Comparison of ENCODE assay signal across 2 cellular contexts in the genomic region with DNA sequence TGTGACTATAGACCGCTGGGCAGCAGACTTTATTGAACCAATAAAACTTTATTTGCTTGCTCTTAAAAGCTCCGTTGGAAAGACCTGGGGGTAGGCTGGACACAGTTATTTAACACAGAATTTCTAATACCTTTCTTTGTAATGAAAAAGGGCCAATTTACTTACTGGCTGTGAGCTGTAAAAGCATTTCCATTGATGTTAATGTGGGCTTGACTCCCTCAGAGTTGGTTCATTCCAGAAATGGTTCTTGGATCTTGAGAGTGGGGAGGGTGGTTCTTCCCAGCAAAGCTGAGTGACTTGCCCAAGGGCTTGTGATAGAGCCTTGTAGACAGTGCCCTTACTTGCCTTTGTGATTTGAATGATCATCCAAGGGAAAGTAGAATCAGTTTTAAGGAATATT.
A peak's percentile ranks its signal among the peaks of the same experiment; 100 is the strongest.
TF ChIP-seq lines count a peak whose summit lies in the region.

No MANE protein-coding gene starts in this region.

TF ChIP-seq in GM23338, 12 proteins besides CTCF, POLR2A, EP300 and RAD21 (continued from another document):
- TF ChIP-seq, protein P1, sequence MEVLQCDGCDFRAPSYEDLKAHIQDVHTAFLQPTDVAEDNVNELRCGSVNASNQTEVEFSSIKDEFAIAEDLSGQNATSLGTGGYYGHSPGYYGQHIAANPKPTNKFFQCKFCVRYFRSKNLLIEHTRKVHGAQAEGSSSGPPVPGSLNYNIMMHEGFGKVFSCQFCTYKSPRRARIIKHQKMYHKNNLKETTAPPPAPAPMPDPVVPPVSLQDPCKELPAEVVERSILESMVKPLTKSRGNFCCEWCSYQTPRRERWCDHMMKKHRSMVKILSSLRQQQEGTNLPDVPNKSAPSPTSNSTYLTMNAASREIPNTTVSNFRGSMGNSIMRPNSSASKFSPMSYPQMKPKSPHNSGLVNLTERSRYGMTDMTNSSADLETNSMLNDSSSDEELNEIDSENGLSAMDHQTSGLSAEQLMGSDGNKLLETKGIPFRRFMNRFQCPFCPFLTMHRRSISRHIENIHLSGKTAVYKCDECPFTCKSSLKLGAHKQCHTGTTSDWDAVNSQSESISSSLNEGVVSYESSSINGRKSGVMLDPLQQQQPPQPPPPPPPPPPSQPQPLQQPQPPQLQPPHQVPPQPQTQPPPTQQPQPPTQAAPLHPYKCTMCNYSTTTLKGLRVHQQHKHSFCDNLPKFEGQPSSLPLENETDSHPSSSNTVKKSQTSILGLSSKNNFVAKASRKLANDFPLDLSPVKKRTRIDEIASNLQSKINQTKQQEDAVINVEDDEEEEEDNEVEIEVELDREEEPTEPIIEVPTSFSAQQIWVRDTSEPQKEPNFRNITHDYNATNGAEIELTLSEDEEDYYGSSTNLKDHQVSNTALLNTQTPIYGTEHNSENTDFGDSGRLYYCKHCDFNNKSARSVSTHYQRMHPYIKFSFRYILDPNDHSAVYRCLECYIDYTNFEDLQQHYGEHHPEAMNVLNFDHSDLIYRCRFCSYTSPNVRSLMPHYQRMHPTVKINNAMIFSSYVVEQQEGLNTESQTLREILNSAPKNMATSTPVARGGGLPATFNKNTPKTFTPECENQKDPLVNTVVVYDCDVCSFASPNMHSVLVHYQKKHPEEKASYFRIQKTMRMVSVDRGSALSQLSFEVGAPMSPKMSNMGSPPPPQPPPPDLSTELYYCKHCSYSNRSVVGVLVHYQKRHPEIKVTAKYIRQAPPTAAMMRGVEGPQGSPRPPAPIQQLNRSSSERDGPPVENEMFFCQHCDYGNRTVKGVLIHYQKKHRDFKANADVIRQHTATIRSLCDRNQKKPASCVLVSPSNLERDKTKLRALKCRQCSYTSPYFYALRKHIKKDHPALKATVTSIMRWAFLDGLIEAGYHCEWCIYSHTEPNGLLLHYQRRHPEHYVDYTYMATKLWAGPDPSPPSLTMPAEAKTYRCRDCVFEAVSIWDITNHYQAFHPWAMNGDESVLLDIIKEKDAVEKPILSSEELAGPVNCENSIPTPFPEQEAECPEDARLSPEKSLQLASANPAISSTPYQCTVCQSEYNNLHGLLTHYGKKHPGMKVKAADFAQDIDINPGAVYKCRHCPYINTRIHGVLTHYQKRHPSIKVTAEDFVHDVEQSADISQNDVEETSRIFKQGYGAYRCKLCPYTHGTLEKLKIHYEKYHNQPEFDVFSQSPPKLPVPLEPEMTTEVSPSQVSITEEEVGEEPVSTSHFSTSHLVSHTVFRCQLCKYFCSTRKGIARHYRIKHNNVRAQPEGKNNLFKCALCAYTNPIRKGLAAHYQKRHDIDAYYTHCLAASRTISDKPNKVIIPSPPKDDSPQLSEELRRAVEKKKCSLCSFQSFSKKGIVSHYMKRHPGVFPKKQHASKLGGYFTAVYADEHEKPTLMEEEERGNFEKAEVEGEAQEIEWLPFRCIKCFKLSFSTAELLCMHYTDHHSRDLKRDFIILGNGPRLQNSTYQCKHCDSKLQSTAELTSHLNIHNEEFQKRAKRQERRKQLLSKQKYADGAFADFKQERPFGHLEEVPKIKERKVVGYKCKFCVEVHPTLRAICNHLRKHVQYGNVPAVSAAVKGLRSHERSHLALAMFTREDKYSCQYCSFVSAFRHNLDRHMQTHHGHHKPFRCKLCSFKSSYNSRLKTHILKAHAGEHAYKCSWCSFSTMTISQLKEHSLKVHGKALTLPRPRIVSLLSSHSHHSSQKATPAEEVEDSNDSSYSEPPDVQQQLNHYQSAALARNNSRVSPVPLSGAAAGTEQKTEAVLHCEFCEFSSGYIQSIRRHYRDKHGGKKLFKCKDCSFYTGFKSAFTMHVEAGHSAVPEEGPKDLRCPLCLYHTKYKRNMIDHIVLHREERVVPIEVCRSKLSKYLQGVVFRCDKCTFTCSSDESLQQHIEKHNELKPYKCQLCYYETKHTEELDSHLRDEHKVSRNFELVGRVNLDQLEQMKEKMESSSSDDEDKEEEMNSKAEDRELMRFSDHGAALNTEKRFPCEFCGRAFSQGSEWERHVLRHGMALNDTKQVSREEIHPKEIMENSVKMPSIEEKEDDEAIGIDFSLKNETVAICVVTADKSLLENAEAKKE (CRISPR knock-in tag; IDR thresholded peaks at IDR 0.05): no peak
- TF ChIP-seq CREB1 (CRISPR knock-in tag; IDR thresholded peaks at IDR 0.05; ENCODE audit: low read depth) (no peak), JUNB (IDR thresholded peaks at IDR 0.05; ENCODE audit: unreplicated experiment) (no peak)
TF ChIP-seq in GM23338: peak in this region for 1.

TF ChIP-seq in GM12878, 131 proteins besides CTCF, POLR2A, EP300 and RAD21:
- TF ChIP-seq, protein P2, sequence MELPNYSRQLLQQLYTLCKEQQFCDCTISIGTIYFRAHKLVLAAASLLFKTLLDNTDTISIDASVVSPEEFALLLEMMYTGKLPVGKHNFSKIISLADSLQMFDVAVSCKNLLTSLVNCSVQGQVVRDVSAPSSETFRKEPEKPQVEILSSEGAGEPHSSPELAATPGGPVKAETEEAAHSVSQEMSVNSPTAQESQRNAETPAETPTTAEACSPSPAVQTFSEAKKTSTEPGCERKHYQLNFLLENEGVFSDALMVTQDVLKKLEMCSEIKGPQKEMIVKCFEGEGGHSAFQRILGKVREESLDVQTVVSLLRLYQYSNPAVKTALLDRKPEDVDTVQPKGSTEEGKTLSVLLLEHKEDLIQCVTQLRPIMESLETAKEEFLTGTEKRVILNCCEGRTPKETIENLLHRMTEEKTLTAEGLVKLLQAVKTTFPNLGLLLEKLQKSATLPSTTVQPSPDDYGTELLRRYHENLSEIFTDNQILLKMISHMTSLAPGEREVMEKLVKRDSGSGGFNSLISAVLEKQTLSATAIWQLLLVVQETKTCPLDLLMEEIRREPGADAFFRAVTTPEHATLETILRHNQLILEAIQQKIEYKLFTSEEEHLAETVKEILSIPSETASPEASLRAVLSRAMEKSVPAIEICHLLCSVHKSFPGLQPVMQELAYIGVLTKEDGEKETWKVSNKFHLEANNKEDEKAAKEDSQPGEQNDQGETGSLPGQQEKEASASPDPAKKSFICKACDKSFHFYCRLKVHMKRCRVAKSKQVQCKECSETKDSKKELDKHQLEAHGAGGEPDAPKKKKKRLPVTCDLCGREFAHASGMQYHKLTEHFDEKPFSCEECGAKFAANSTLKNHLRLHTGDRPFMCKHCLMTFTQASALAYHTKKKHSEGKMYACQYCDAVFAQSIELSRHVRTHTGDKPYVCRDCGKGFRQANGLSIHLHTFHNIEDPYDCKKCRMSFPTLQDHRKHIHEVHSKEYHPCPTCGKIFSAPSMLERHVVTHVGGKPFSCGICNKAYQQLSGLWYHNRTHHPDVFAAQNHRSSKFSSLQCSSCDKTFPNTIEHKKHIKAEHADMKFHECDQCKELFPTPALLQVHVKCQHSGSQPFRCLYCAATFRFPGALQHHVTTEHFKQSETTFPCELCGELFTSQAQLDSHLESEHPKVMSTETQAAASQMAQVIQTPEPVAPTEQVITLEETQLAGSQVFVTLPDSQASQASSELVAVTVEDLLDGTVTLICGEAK (IDR thresholded peaks at IDR 0.05; ENCODE audit: borderline replicate concordance): peak; percentile 32; the same call in 1 of the 2 replicates
- TF ChIP-seq, protein P3, sequence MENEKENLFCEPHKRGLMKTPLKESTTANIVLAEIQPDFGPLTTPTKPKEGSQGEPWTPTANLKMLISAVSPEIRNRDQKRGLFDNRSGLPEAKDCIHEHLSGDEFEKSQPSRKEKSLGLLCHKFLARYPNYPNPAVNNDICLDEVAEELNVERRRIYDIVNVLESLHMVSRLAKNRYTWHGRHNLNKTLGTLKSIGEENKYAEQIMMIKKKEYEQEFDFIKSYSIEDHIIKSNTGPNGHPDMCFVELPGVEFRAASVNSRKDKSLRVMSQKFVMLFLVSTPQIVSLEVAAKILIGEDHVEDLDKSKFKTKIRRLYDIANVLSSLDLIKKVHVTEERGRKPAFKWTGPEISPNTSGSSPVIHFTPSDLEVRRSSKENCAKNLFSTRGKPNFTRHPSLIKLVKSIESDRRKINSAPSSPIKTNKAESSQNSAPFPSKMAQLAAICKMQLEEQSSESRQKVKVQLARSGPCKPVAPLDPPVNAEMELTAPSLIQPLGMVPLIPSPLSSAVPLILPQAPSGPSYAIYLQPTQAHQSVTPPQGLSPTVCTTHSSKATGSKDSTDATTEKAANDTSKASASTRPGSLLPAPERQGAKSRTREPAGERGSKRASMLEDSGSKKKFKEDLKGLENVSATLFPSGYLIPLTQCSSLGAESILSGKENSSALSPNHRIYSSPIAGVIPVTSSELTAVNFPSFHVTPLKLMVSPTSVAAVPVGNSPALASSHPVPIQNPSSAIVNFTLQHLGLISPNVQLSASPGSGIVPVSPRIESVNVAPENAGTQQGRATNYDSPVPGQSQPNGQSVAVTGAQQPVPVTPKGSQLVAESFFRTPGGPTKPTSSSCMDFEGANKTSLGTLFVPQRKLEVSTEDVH (IDR thresholded peaks at IDR 0.05; ENCODE audit: low read depth, partially characterized antibody): no peak
TF ChIP-seq in GM12878: peak in this region for 1.
